Comparison of ENCODE assay signal across 10 cellular contexts in genomic region chr1:109821831-109822745, GRCh38. TPM values are rescaled to one million over a fixed set of nuclear protein-coding genes. Genes with fewer than 3 reads are reported as not detected.
DNase-seq lines count a peak whose midpoint lies in the region; ATAC-seq and TF ChIP-seq lines count a peak whose summit lies in the region.
"Had no signal": no experiment of that assay in that cellular context is flagged by ENCODE, and none has a peak within 500 bp of the region (broad histone marks: within the 10 kb centered on the region; RNA-seq: fewer than 3 reads in every experiment).

No MANE protein-coding gene starts in this region.

- ATAC-seq in naive B cell (ENCODE audit: low read depth in 2 of 2) (no peak), GM18873 (IDR thresholded peaks at IDR 0.05; ENCODE audit: low FRiP score, unreplicated experiment) (no peak), HG03280 (IDR thresholded peaks at IDR 0.05; ENCODE audit: unreplicated experiment) (no peak)

- H3K9me3 Mint-ChIP-seq in CD14-positive monocyte (peaks cover 0 to 3% (median 0%) of the 10 kb centered on the region in 7 donors), naive B cell (no peaks in the 10 kb centered on the region)

- H3K4me1 Mint-ChIP-seq in CD14-positive monocyte: peaks cover 94% of the 10 kb centered on the region
- H3K4me1 Mint-ChIP-seq in naive B cell: peaks cover 8 to 23% (median 15%) of the 10 kb centered on the region in 3 donors

- H3K9me3 ChIP-seq in Loucy (ENCODE audit: insufficient read depth, low read depth, low read length) (no peaks in the 10 kb centered on the region), colonic mucosa (no peaks in the 10 kb centered on the region)

- H2AFZ ChIP-seq in Loucy (ENCODE audit: low read length): no peak overlapping the region

- no peak for TF ChIP-seq CTCF in CD14-positive monocyte (IDR thresholded peaks at IDR 0.05)
- no peak for TF ChIP-seq CTCF in Loucy (conservative IDR thresholded peaks at IDR 0.05; ENCODE audit: low read length)
- TF ChIP-seq CTCF in colonic mucosa (IDR thresholded peaks at IDR 0.05): no peak

- no peak overlapping the region for H3K4me2 ChIP-seq in Loucy (ENCODE audit: low read depth, low read length, poor library complexity, severe bottlenecking)

- peak overlapping the region; percentile 44 for H3K27ac ChIP-seq in colonic mucosa
- H3K27ac ChIP-seq: foreskin keratinocyte had no signal

- H3K27me3 Mint-ChIP-seq in CD14-positive monocyte (ENCODE audit: low read depth in 3 of 3): peaks cover 10 to 20% (median 10%) of the 10 kb centered on the region in 3 donors
- no peaks in the 10 kb centered on the region for H3K27me3 Mint-ChIP-seq in naive B cell

- H3K9me2 ChIP-seq in Loucy (replicated peaks; ENCODE audit: low read depth, low read length): no peaks in the 10 kb centered on the region

- H3K79me2 ChIP-seq in Loucy (ENCODE audit: insufficient read depth, low read length): no peaks in the 10 kb centered on the region

- H3K4me3 ChIP-seq in Loucy (ENCODE audit: low read length, poor library complexity, severe bottlenecking) (no peak overlapping the region), colonic mucosa (no peak overlapping the region)

- peaks cover 79% of the 10 kb centered on the region for H3K4me1 ChIP-seq in Loucy (ENCODE audit: insufficient read depth, low read length, poor library complexity, severe bottlenecking)
- H3K4me1 ChIP-seq in colonic mucosa: no peaks in the 10 kb centered on the region
- H3K4me1 ChIP-seq: foreskin keratinocyte had no signal

- no peaks in the 10 kb centered on the region for H3F3A ChIP-seq in Loucy (ENCODE audit: low read depth)

- H3K36me3 Mint-ChIP-seq in CD14-positive monocyte: peaks cover 0 to 15% of the 10 kb centered on the region in 2 donors
- no peaks in the 10 kb centered on the region for H3K36me3 Mint-ChIP-seq in naive B cell

- H3K27ac Mint-ChIP-seq in CD14-positive monocyte: peak overlapping the region; percentile 91 to 99 (median 96)
- H3K27ac Mint-ChIP-seq in naive B cell: peak overlapping the region in 4 of 6 donors; percentile 26 to 78 (median 42)

- H4K20me1 ChIP-seq in Loucy (ENCODE audit: insufficient read depth, low read length, poor library complexity, severe bottlenecking): no peaks in the 10 kb centered on the region

- H3K4me3 Mint-ChIP-seq in CD14-positive monocyte (peak overlapping the region; percentile 65 to 72), naive B cell (no peak overlapping the region)

- intact Hi-C loops in CD14-positive monocyte (cut with micrococcal nuclease) (loop anchor here (1.0 to 5.0 kb wide), 5 partner anchors 40 to 205 kb away; partner anchors contain the start of genes AMPD2 (in 1 of the 2) and GNAT2 (in 1 of the 2)), colonic mucosa (cut with DNase I) (no loop called here)

- DNase-seq in CD14-positive monocyte (ENCODE audit: low spot score): peak; percentile 95
- DNase-seq in colonic mucosa: no peak
- DNase-seq in naive B cell: no peak
- no peak for DNase-seq in NCI-H2029 treated with DMSO at 0.1 percent for 48 hours (lab: John Stamatoyannopoulos, UW)
- DNase-seq in NCI-H1092 (lab: John Stamatoyannopoulos, UW): no peak
- DNase-seq: activated CD4-positive, CD25-positive, alpha-beta regulatory T cell had no signal

- H3K9ac ChIP-seq in Loucy (ENCODE audit: low read depth, low read length, poor library complexity, severe bottlenecking): peak overlapping the region; percentile 48
- H3K9ac ChIP-seq in colonic mucosa (ENCODE audit: low read depth in 2 of 2, low read length in 2 of 2): no peak overlapping the region

- H3K36me3 ChIP-seq in Loucy (ENCODE audit: insufficient read depth, low read length) (no peaks in the 10 kb centered on the region), colonic mucosa (no peaks in the 10 kb centered on the region)

- H3K27me3 ChIP-seq in Loucy (ENCODE audit: insufficient read depth, low read length, poor library complexity, severe bottlenecking) (no peaks in the 10 kb centered on the region), colonic mucosa (no peaks in the 10 kb centered on the region)

RNA-seq across cellular contexts. Expression of gene EPS8L3, which starts 58.4 kb away (rescaled TPM):
- not detected for polyA plus RNA-seq in CD14-positive monocyte
- total RNA-seq in colonic mucosa: 100 to 1,000 TPM; 283 to 290 TPM
- not detected for polyA plus RNA-seq in naive B cell (ENCODE audit: low read depth in 6 of 6)
- total RNA-seq: foreskin keratinocyte had no signal
- polyA plus RNA-seq: foreskin keratinocyte had no signal

Comparison
In these comparisons a context has a peak if more than half of its experiments do, and no peak if none do; other contexts are left out.
1. H3K4me3 Mint-ChIP-seq: peak in CD14-positive monocyte (2 of 2); none in naive B cell (0 of 8).